8 cellular contexts compared by ENCODE assay signal in the genomic region with DNA sequence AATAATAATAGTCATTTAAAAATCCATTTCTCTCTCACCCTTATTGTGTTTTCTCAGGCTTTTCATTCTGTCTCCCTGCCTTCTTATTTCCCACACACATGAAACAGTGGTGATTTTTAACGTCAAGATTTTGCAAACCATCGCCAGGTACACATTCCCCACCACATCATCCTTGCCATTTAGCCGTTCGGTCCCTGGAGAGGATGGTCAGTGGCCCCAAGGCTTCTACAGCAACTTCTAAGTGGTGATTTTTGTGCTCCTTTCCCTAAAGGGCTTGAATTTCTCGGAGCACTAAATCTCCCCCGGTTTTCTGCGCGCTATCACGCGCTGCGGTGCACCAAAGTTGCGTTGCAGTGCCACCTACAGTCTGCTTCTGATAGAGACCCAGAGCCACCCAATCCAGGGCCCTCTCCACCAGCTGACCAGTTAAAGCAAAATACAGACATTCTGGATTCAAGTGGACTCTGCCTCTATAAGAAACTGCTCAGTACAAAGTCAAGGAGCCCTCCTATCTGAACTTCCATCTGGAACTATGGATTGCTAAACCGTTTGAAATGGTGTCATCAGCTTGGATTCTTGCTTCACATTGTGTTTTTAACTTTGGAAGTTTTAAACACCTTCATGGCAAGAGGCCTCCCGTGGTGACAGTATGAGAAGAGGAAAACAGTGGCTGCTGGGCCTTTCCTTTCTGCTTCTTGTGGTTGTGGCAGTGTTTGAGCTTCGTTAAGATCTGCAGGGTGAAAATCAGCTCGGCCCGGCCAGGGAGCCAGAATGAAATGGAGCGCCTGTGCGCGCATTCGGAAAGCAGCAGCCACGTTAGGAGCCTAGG.
DNase-seq lines count a peak whose midpoint lies in the region; ATAC-seq and TF ChIP-seq lines count a peak whose summit lies in the region.

No MANE protein-coding gene starts in this region.

- H3K27ac ChIP-seq in effector memory CD4-positive, alpha-beta T cell (ENCODE audit: insufficient read depth, low read length, poor library complexity, severe bottlenecking): no peak overlapping the region

- H3K36me3 ChIP-seq in effector memory CD4-positive, alpha-beta T cell (ENCODE audit: control insufficient read depth, insufficient read depth, low read length): no peaks in the 10 kb centered on the region

- H3K4me1 Mint-ChIP-seq in activated CD4-positive, alpha-beta memory T cell treated with anti-CD3 and anti-CD28 coated beads for 36 hours (ENCODE audit: low read depth): peaks cover 6% of the 10 kb centered on the region
- peaks cover 10% of the 10 kb centered on the region for H3K4me1 Mint-ChIP-seq in mesothelial cell of epicardium

- ATAC-seq in GM18909 (IDR thresholded peaks at IDR 0.05; ENCODE audit: poor library complexity, unreplicated experiment): peak; percentile 89
- peak; percentile 93 for ATAC-seq in HG03159 (IDR thresholded peaks at IDR 0.05; ENCODE audit: unreplicated experiment)

- peak; percentile 58 for TF ChIP-seq CTCF in mesothelial cell of epicardium (IDR thresholded peaks at IDR 0.05; ENCODE audit: unreplicated experiment)

- peak overlapping the region; percentile 24 for H3K4me3 ChIP-seq in effector memory CD4-positive, alpha-beta T cell (ENCODE audit: insufficient read depth, low read depth, low read length, poor library complexity, severe bottlenecking)

- H3K9me3 Mint-ChIP-seq in activated CD4-positive, alpha-beta memory T cell treated with anti-CD3 and anti-CD28 coated beads for 36 hours: no peaks in the 10 kb centered on the region
- peaks cover 11% of the 10 kb centered on the region for H3K9me3 Mint-ChIP-seq in mesothelial cell of epicardium

- intact Hi-C loops in activated CD4-positive, alpha-beta memory T cell treated with anti-CD3 and anti-CD28 coated beads for 36 hours (cut with micrococcal nuclease): loop anchor here (1.0 to 5.0 kb wide), 2 partner anchors 389 to 1651 kb away; no protein-coding TSS in a partner anchor

- CTCF ChIA-PET in activated CD4-positive, alpha-beta memory T cell treated with anti-CD3 and anti-CD28 coated beads for 36 hours (lab: Charles Lee): interaction anchor here (0.6 to 3.0 kb wide), 28 partner anchors 11 to 435 kb away, joined by 3 to 32 read pairs (median 4); no protein-coding TSS in a partner anchor

- H3K27me3 ChIP-seq in effector memory CD4-positive, alpha-beta T cell (replicated peaks; ENCODE audit: control insufficient read depth, insufficient read depth, low read length, poor library complexity, severe bottlenecking): no peaks in the 10 kb centered on the region

- H3K27ac Mint-ChIP-seq in activated CD4-positive, alpha-beta memory T cell treated with anti-CD3 and anti-CD28 coated beads for 36 hours: no peak overlapping the region
- no peak overlapping the region for H3K27ac Mint-ChIP-seq in mesothelial cell of epicardium

- H3K9me3 ChIP-seq in effector memory CD4-positive, alpha-beta T cell (ENCODE audit: control insufficient read depth, low read length): no peaks in the 10 kb centered on the region

- H3K4me1 ChIP-seq in effector memory CD4-positive, alpha-beta T cell (ENCODE audit: control insufficient read depth, insufficient read depth, low read length, poor library complexity, severe bottlenecking): no peaks in the 10 kb centered on the region

- POLR2A ChIA-PET in activated CD4-positive, alpha-beta memory T cell treated with anti-CD3 and anti-CD28 coated beads for 36 hours (lab: Charles Lee): no interaction called here

- no peaks in the 10 kb centered on the region for H3K36me3 Mint-ChIP-seq in activated CD4-positive, alpha-beta memory T cell treated with anti-CD3 and anti-CD28 coated beads for 36 hours
- H3K36me3 Mint-ChIP-seq in mesothelial cell of epicardium: no peaks in the 10 kb centered on the region

- H3K27me3 Mint-ChIP-seq in activated CD4-positive, alpha-beta memory T cell treated with anti-CD3 and anti-CD28 coated beads for 36 hours: peaks cover 6% of the 10 kb centered on the region
- H3K27me3 Mint-ChIP-seq in mesothelial cell of epicardium (ENCODE audit: low read depth): peaks cover 11% of the 10 kb centered on the region

- peak; percentile 82 for DNase-seq in Ammon's horn (ENCODE audit: low spot score)
- peak; percentile 79 for DNase-seq in NCI-H510A treated with DMSO at 0.1 percent for 48 hours (lab: John Stamatoyannopoulos, UW)
- DNase-seq in activated CD4-positive, alpha-beta memory T cell treated with anti-CD3 and anti-CD28 coated beads for 36 hours: peak; percentile 70
- DNase-seq in effector memory CD4-positive, alpha-beta T cell: peak in 1 of 3 donors; percentile 27
- DNase-seq in mesothelial cell of epicardium (ENCODE audit: low spot score in 2 of 2, unreplicated experiment in 2 of 2): peak; percentile 48 to 75
- peak; percentile 2 to 6 for DNase-seq in stimulated activated CD8-positive, alpha-beta memory T cell treated with anti-CD3 and anti-CD28 coated beads, Interleukin-4, amount 100 ng/mL, for 1 hour (ENCODE audit: low read depth in 2 of 2, low spot score in 1 of 2)

- H3K4me3 Mint-ChIP-seq in activated CD4-positive, alpha-beta memory T cell treated with anti-CD3 and anti-CD28 coated beads for 36 hours: no peak overlapping the region
- H3K4me3 Mint-ChIP-seq in mesothelial cell of epicardium: peak overlapping the region; percentile 36
